Comparison of ENCODE assay signal across 24 cellular contexts in the genomic region with DNA sequence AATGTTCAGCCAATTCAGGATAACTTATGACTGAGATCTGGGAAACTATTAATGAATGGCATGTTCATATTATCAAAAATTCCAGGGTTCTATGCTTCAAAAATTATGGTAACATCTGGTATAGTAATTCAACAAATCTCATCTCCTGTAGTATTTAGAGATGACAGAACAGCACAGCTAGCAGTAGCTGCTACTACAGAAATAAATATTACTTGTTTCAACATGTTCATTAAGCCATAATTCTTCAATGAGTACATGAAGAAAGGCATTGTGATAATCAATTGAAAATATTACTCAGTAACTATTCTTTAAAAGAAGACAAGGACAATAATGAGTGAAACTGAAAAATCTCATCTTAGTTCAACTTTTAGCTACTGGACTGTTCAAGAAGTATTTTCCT.
A peak's percentile ranks its signal among the peaks of the same experiment; 100 is the strongest.
DNase-seq lines count a peak whose midpoint lies in the region; ATAC-seq, FAIRE-seq and TF ChIP-seq lines count a peak whose summit lies in the region.
"Had no signal": no experiment of that assay in that cellular context is flagged by ENCODE, and none has a peak within 500 bp of the region (broad histone marks: within the 10 kb centered on the region; RNA-seq: fewer than 3 reads in every experiment).

No MANE protein-coding gene starts in this region.

- BruUV-seq in GM12878 (replicated peaks; lab: Mats Ljungman, UMichigan), result no TSS peak

- no peaks in the 10 kb centered on the region for H3K4me1 ChIP-seq in GM12878 (ENCODE audit: control insufficient read depth, insufficient read depth, low read length)
- H3K4me1 ChIP-seq: BLaER1 treated with 17β-estradiol and CSF1 and Interleukin-3, amounts not matched to agents 10 nM and 100 nM; HAP-1 had no signal

- TF ChIP-seq EP300 in GM12878 (IDR thresholded peaks at IDR 0.05; ENCODE audit: borderline replicate concordance in 1 of 2, control insufficient read depth in 1 of 2, low read depth in 2 of 2, low read length in 2 of 2), result no peak

- DNase-seq in D721Med (ENCODE audit: insufficient read length, low spot score) (no peak), HPDE6-E6E7 (ENCODE audit: extremely low spot score) (peak; percentile 8), GM12878 (ENCODE audit: low read depth, low spot score) (no peak), epithelial cell of prostate (ENCODE audit: low read depth, low spot score) (no peak), NCI-H345 (lab: John Stamatoyannopoulos, UW) (no peak), NCI-H2081 treated with DMSO at 0.1 percent for 48 hours (lab: John Stamatoyannopoulos, UW) (no peak)
- no peak for DNase-seq in activated CD4-positive, alpha-beta T cell treated with anti-CD3 and anti-CD28 coated beads for 4 hours
- DNase-seq: 8988T; ACHN; AML-193; BE2C; CD4-positive, alpha-beta T cell; CD8-positive, alpha-beta memory T cell; DMS53; DMS79 treated with DMSO at 0.1 percent for 48 hours; GF-D8; GOT3; HFFc6 had no signal

- H3K79me2 ChIP-seq in GM12878 (ENCODE audit: control insufficient read depth, insufficient read depth, low read length), result no peaks in the 10 kb centered on the region; the same call in none of the 2 replicates

- H3K36me3 ChIP-seq in GM12878 (ENCODE audit: control insufficient read depth in 2 of 2, insufficient read depth in 2 of 2, low read length in 1 of 2), result peaks cover 0 to 2% of the 10 kb centered on the region in 2 experiments; a peak in 2 of 4 replicates

- no peak for TF ChIP-seq RAD21 in GM12878 (IDR thresholded peaks at IDR 0.05; ENCODE audit: insufficient read depth, low read depth, low read length)

- no peaks in the 10 kb centered on the region for H4K20me1 ChIP-seq in GM12878 (ENCODE audit: control insufficient read depth, insufficient read depth)

- RAD21 ChIA-PET in GM12878 (lab: Charles Lee; ENCODE audit: unreplicated experiment), result interaction anchor here (0.9 to 1.1 kb wide), 3 partner anchors 31 to 827 kb away, joined by 3 read pairs; no protein-coding TSS in a partner anchor

- SMC1A ChIA-PET in GM12878 (lab: Charles Lee; ENCODE audit: uncharacterized antibody, unreplicated experiment), result interaction anchor here (0.6 to 5.6 kb wide), 11 partner anchors 10 to 1527 kb away, joined by 3 to 30 read pairs (median 4); a partner anchor contains a TSS

- H3K4me2 ChIP-seq in GM12878 (ENCODE audit: control insufficient read depth, insufficient read depth), result no peak overlapping the region
- H3K4me2 ChIP-seq: A549; BLaER1 treated with 17β-estradiol and CSF1 and Interleukin-3, amounts not matched to agents 10 nM and 100 nM had no signal

- FAIRE-seq in D721Med (lab: Jason Lieb, UNC) (peak; percentile 11), GM12878 (lab: Jason Lieb, UNC) (no peak)
- FAIRE-seq: A549, GM12892, H54 had no signal

- in situ Hi-C loops in GM12878 (cut with MboI), result no loop called here

- H3K4me3 ChIP-seq in GM12878, result no peak overlapping the region
- H3K4me3 ChIP-seq: A549; BLaER1 treated with 17β-estradiol and CSF1 and Interleukin-3, amounts not matched to agents 10 nM and 100 nM; HAP-1 had no signal

- H3K9me3 ChIP-seq in GM12878 (replicated peaks; ENCODE audit: control insufficient read depth, insufficient read depth, low read length), result no peaks in the 10 kb centered on the region; the same call in 2 of the 3 replicates
- H3K9me3 ChIP-seq: A549, BE2C, HAP-1 had no signal

- intact Hi-C loops in GM12878 (cut with micrococcal nuclease; ENCODE audit: unreplicated experiment), result no loop called here

- ATAC-seq in GM12878 (no peak), GM21526 (IDR thresholded peaks at IDR 0.05; ENCODE audit: low FRiP score, unreplicated experiment) (no peak)
- ATAC-seq: A549 had no signal

- no peak for TF ChIP-seq CTCF in D721Med (IDR thresholded peaks at IDR 0.05; ENCODE audit: insufficient read depth, missing control alignments)
- TF ChIP-seq CTCF in GM12878 (IDR thresholded peaks at IDR 0.05 in 2 of 3, conservative IDR thresholded peaks at IDR 0.05 in 1 of 3; ENCODE audit: control insufficient read depth in 2 of 3, extremely low read depth in 1 of 3, insufficient read depth in 1 of 3, low read depth in 3 of 3, low read length in 3 of 3), result no peak

- CTCF ChIA-PET in GM12878 (lab: Yijun Ruan, JAX), result interaction anchor here (0.6 to 1.9 kb wide), 6 partner anchors 10 to 827 kb away, joined by 3 to 8 read pairs (median 4); no protein-coding TSS in a partner anchor

- TF ChIP-seq POLR2A in GM12878 (IDR thresholded peaks at IDR 0.05; ENCODE audit: low read depth, low read length), result no peak

- POLR2A ChIA-PET in GM12878 (lab: Charles Lee), result no interaction called here

- no peaks in the 10 kb centered on the region for H3K27me3 ChIP-seq in GM12878 (replicated peaks in 1 of 2; ENCODE audit: control insufficient read depth in 2 of 2, insufficient read depth in 2 of 2, low read length in 1 of 2)
- H3K27me3 ChIP-seq: BE2C; BLaER1 treated with 17β-estradiol and CSF1 and Interleukin-3, amounts not matched to agents 10 nM and 100 nM had no signal

- no peak overlapping the region for H3K9ac ChIP-seq in GM12878 (ENCODE audit: control insufficient read depth, insufficient read depth, low read length)
- H3K9ac ChIP-seq: BLaER1 treated with 17β-estradiol and CSF1 and Interleukin-3, amounts not matched to agents 10 nM and 100 nM had no signal

- H2AFZ ChIP-seq in GM12878 (ENCODE audit: control insufficient read depth, low read depth, low read length), result no peak overlapping the region

- H3K27ac ChIP-seq in GM12878 (ENCODE audit: control insufficient read depth, insufficient read depth), result no peak overlapping the region
- peak overlapping the region; percentile 37 for H3K27ac ChIP-seq in epithelial cell of prostate
- H3K27ac ChIP-seq: A549; BLaER1 treated with 17β-estradiol and CSF1 and Interleukin-3, amounts not matched to agents 10 nM and 100 nM had no signal

TF ChIP-seq in GM12878, 131 proteins besides CTCF, POLR2A, EP300 and RAD21:
- TF ChIP-seq, protein P1, sequence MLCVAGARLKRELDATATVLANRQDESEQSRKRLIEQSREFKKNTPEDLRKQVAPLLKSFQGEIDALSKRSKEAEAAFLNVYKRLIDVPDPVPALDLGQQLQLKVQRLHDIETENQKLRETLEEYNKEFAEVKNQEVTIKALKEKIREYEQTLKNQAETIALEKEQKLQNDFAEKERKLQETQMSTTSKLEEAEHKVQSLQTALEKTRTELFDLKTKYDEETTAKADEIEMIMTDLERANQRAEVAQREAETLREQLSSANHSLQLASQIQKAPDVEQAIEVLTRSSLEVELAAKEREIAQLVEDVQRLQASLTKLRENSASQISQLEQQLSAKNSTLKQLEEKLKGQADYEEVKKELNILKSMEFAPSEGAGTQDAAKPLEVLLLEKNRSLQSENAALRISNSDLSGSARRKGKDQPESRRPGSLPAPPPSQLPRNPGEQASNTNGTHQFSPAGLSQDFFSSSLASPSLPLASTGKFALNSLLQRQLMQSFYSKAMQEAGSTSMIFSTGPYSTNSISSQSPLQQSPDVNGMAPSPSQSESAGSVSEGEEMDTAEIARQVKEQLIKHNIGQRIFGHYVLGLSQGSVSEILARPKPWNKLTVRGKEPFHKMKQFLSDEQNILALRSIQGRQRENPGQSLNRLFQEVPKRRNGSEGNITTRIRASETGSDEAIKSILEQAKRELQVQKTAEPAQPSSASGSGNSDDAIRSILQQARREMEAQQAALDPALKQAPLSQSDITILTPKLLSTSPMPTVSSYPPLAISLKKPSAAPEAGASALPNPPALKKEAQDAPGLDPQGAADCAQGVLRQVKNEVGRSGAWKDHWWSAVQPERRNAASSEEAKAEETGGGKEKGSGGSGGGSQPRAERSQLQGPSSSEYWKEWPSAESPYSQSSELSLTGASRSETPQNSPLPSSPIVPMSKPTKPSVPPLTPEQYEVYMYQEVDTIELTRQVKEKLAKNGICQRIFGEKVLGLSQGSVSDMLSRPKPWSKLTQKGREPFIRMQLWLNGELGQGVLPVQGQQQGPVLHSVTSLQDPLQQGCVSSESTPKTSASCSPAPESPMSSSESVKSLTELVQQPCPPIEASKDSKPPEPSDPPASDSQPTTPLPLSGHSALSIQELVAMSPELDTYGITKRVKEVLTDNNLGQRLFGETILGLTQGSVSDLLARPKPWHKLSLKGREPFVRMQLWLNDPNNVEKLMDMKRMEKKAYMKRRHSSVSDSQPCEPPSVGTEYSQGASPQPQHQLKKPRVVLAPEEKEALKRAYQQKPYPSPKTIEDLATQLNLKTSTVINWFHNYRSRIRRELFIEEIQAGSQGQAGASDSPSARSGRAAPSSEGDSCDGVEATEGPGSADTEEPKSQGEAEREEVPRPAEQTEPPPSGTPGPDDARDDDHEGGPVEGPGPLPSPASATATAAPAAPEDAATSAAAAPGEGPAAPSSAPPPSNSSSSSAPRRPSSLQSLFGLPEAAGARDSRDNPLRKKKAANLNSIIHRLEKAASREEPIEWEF (IDR thresholded peaks at IDR 0.05; ENCODE audit: insufficient replicate concordance, low read depth, low read length), result peak; percentile 30
- TF ChIP-seq, protein P2, sequence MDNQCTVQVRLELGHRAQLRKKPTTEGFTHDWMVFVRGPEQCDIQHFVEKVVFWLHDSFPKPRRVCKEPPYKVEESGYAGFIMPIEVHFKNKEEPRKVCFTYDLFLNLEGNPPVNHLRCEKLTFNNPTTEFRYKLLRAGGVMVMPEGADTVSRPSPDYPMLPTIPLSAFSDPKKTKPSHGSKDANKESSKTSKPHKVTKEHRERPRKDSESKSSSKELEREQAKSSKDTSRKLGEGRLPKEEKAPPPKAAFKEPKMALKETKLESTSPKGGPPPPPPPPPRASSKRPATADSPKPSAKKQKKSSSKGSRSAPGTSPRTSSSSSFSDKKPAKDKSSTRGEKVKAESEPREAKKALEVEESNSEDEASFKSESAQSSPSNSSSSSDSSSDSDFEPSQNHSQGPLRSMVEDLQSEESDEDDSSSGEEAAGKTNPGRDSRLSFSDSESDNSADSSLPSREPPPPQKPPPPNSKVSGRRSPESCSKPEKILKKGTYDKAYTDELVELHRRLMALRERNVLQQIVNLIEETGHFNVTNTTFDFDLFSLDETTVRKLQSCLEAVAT (IDR thresholded peaks at IDR 0.05), result no peak
